In genomic region chr6:42961020-42961470, GRCh38 we compare ENCODE assay signal across 1 cellular context.
TF ChIP-seq lines count a peak whose summit lies in the region.

No MANE protein-coding gene starts in this region.

TF ChIP-seq in HEK293, 187 proteins besides CTCF, POLR2A, EP300 and RAD21 (continued from another document):
- TF ChIP-seq KLF17 (tag by site-specific recombination; IDR thresholded peaks at IDR 0.05): no peak
